Comparison of ENCODE assay signal across 8 cellular contexts in genomic region chr6:158938811-158939254, GRCh38.
DNase-seq lines count a peak whose midpoint lies in the region; ATAC-seq and TF ChIP-seq lines count a peak whose summit lies in the region.

No MANE protein-coding gene starts in this region.

- no peak overlapping the region for H3K27ac Mint-ChIP-seq in activated naive CD4-positive, alpha-beta T cell treated with anti-CD3 and anti-CD28 coated beads, Interleukin-2, amount 10 ng/mL, durations not matched to agents 7 days and 5 days

- peak overlapping the region; percentile 47 for H3K4me3 Mint-ChIP-seq in activated naive CD4-positive, alpha-beta T cell treated with anti-CD3 and anti-CD28 coated beads, Interleukin-2, amount 10 ng/mL, durations not matched to agents 7 days and 5 days

- TF ChIP-seq CTCF in tibial artery (IDR thresholded peaks at IDR 0.05) (no peak), WERI-Rb-1 (IDR thresholded peaks at IDR 0.05; ENCODE audit: low read depth, low read length) (no peak), tibial nerve (IDR thresholded peaks at IDR 0.05) (no peak)

- H3K36me3 ChIP-seq in tibial artery: no peaks in the 10 kb centered on the region
- no peaks in the 10 kb centered on the region for H3K36me3 ChIP-seq in WERI-Rb-1
- H3K36me3 ChIP-seq in tibial nerve: no peaks in the 10 kb centered on the region

- peaks cover 0 to 12% (median 2%) of the 10 kb centered on the region in 4 donors for H3K4me1 ChIP-seq in tibial artery
- H3K4me1 ChIP-seq in tibial nerve: peaks cover 0 to 10% (median 0%) of the 10 kb centered on the region in 4 donors

- peaks cover 5% of the 10 kb centered on the region for H3K9me3 Mint-ChIP-seq in activated naive CD4-positive, alpha-beta T cell treated with anti-CD3 and anti-CD28 coated beads, Interleukin-2, amount 10 ng/mL, durations not matched to agents 7 days and 5 days

- peaks cover 32% of the 10 kb centered on the region for H3K27me3 Mint-ChIP-seq in activated naive CD4-positive, alpha-beta T cell treated with anti-CD3 and anti-CD28 coated beads, Interleukin-2, amount 10 ng/mL, durations not matched to agents 7 days and 5 days

- H3K4me3 ChIP-seq in tibial artery (peak overlapping the region; percentile 23 to 25), WERI-Rb-1 (ENCODE audit: low read depth, low read length) (no peak overlapping the region), tibial nerve (peak overlapping the region in 2 of 4 donors; percentile 34 to 35)

- 30 to 51% methylated on average over 23 of the region's 23 CpGs for WGBS in tibial nerve, 2 donors

- CTCF ChIA-PET in activated naive CD4-positive, alpha-beta T cell treated with anti-CD3 and anti-CD28 coated beads, Interleukin-2, amount 10 ng/mL, durations not matched to agents 7 days and 5 days (lab: Charles Lee): interaction anchor here (1.5 kb wide), 1 partner anchor 149 kb away, joined by 3 read pairs; no protein-coding TSS in a partner anchor

- peak; percentile 64 for DNase-seq in SIG-M5 treated with dmso at 0.1 percent for 504 hours (lab: John Stamatoyannopoulos, UW; ENCODE audit: unreplicated experiment)
- no peak for DNase-seq in SIG-M5 (lab: John Stamatoyannopoulos, UW)
- DNase-seq in activated naive CD4-positive, alpha-beta T cell treated with anti-CD3 and anti-CD28 coated beads, Interleukin-2, amount 10 ng/mL, durations not matched to agents 7 days and 5 days: peak; percentile 43
- no peak for DNase-seq in left lobe of liver (ENCODE audit: low spot score)
- DNase-seq in tibial artery: no peak
- no peak for DNase-seq in putamen (ENCODE audit: low spot score)
- DNase-seq in WERI-Rb-1: no peak
- DNase-seq in tibial nerve (ENCODE audit: low spot score in 2 of 2): no peak

- peaks cover 14% of the 10 kb centered on the region for H3K4me1 Mint-ChIP-seq in activated naive CD4-positive, alpha-beta T cell treated with anti-CD3 and anti-CD28 coated beads, Interleukin-2, amount 10 ng/mL, durations not matched to agents 7 days and 5 days

- ATAC-seq in left lobe of liver: peak; percentile 48

- intact Hi-C loops in tibial artery (cut with DNase I; ENCODE audit: low total_unique reads): no loop called here

- H3K9me3 ChIP-seq in tibial artery: no peaks in the 10 kb centered on the region
- no peaks in the 10 kb centered on the region for H3K9me3 ChIP-seq in WERI-Rb-1 (ENCODE audit: severe bottlenecking)
- peaks cover 0 to 7% (median 2%) of the 10 kb centered on the region in 4 donors for H3K9me3 ChIP-seq in tibial nerve

- H3K27me3 ChIP-seq in tibial artery (no peaks in the 10 kb centered on the region), WERI-Rb-1 (ENCODE audit: insufficient read depth, low read depth, severe bottlenecking) (no peaks in the 10 kb centered on the region), tibial nerve (no peaks in the 10 kb centered on the region)

- no peak for TF ChIP-seq POLR2A in tibial nerve (IDR thresholded peaks at IDR 0.05)

- TF ChIP-seq EP300 in tibial nerve (IDR thresholded peaks at IDR 0.05): no peak

- no peak overlapping the region for H3K27ac ChIP-seq in tibial artery
- no peak overlapping the region for H3K27ac ChIP-seq in WERI-Rb-1
- peak overlapping the region in 1 of 4 donors; percentile 15 for H3K27ac ChIP-seq in tibial nerve

- no peaks in the 10 kb centered on the region for H3K36me3 Mint-ChIP-seq in activated naive CD4-positive, alpha-beta T cell treated with anti-CD3 and anti-CD28 coated beads, Interleukin-2, amount 10 ng/mL, durations not matched to agents 7 days and 5 days

Comparison
In these comparisons a context has a peak if more than half of its experiments do, and no peak if none do; other contexts are left out.
1. DNase-seq: peak in SIG-M5 treated with dmso at 0.1 percent for 504 hours (single experiment) and activated naive CD4-positive, alpha-beta T cell treated with anti-CD3 and anti-CD28 coated beads, Interleukin-2, amount 10 ng/mL, durations not matched to agents 7 days and 5 days (single experiment); none in SIG-M5 (single experiment), left lobe of liver (single experiment), tibial artery (0 of 2), putamen (single experiment), WERI-Rb-1 (single experiment) and tibial nerve (0 of 2).